Comparison of ENCODE assay signal across 34 cellular contexts in the genomic region with DNA sequence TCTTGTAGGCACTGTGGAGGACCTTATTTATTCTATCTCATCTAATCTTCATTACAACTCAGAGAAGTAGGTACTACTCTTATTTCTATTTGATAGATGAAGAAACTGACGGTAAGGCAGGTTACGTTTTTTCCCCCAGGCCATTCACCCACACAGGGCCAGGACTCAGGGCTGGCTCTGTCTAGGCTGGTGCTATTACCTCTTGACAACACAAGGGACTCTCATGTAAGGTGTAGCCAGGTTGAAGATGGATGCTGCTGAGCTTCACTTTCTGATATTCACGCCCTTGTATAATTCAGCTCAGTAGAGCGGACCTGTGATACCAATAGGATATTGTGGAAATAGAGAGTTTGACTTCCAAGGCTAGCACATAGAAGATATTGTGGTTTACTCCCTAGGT.
DNase-seq lines count a peak whose midpoint lies in the region; ATAC-seq and TF ChIP-seq lines count a peak whose summit lies in the region.
"Had no signal": no experiment of that assay in that cellular context is flagged by ENCODE, and none has a peak within 500 bp of the region (broad histone marks: within the 10 kb centered on the region; RNA-seq: fewer than 3 reads in every experiment).

No MANE protein-coding gene starts in this region.

- H3K27ac ChIP-seq in GM23338 (ENCODE audit: low read depth) = no peak overlapping the region
- no peak overlapping the region for H3K27ac ChIP-seq in endodermal cell (ENCODE audit: low read depth, low read length)
- H3K27ac ChIP-seq in tibial artery = no peak overlapping the region
- H3K27ac ChIP-seq: 22Rv1; A549; BLaER1; BLaER1 treated with 17β-estradiol and CSF1 and Interleukin-3, amounts not matched to agents 10 nM and 100 nM; C4-2B had no signal

- H3K4me1 ChIP-seq in GM23338 (ENCODE audit: insufficient read depth) = no peaks in the 10 kb centered on the region
- H3K4me1 ChIP-seq in endodermal cell (ENCODE audit: control insufficient read depth, insufficient read depth, low read length) = peaks cover 4% of the 10 kb centered on the region
- no peaks in the 10 kb centered on the region for H3K4me1 ChIP-seq in tibial artery
- H3K4me1 ChIP-seq: A549; BLaER1; BLaER1 treated with 17β-estradiol and CSF1 and Interleukin-3, amounts not matched to agents 10 nM and 100 nM; Caco-2 had no signal

- H3K4me1 Mint-ChIP-seq in GM23338 = peaks cover 4% of the 10 kb centered on the region
- peaks cover 4% of the 10 kb centered on the region; the same call in 1 of the 2 replicates for H3K4me1 Mint-ChIP-seq in WTC11
- H3K4me1 Mint-ChIP-seq in endodermal cell = peaks cover 7% of the 10 kb centered on the region
- H3K4me1 Mint-ChIP-seq: B cell; CD14-positive monocyte; CD4-positive, alpha-beta memory T cell; CD4-positive, CD25-positive, alpha-beta regulatory T cell; CD8-positive, alpha-beta memory T cell had no signal

- H3K9me3 ChIP-seq in endodermal cell (ENCODE audit: control insufficient read depth, low read length) = no peaks in the 10 kb centered on the region
- H3K9me3 ChIP-seq in tibial artery = no peaks in the 10 kb centered on the region
- H3K9me3 ChIP-seq: A549; BE2C; BLaER1; BLaER1 treated with 17β-estradiol and CSF1 and Interleukin-3, amounts not matched to agents 10 nM and 100 nM; Caco-2 had no signal

- H3K9me3 Mint-ChIP-seq in GM23338 (no peaks in the 10 kb centered on the region), WTC11 (no peaks in the 10 kb centered on the region), endodermal cell (no peaks in the 10 kb centered on the region)
- H3K9me3 Mint-ChIP-seq: CD14-positive monocyte; CD4-positive, alpha-beta memory T cell; CD8-positive, alpha-beta T cell had no signal

- TF ChIP-seq CTCF in GM23338 (conservative IDR thresholded peaks at IDR 0.05; ENCODE audit: low read depth in 2 of 2) (no peak), WTC11 (IDR thresholded peaks at IDR 0.05) (no peak), endodermal cell (conservative IDR thresholded peaks at IDR 0.05) (peak; percentile 23), tibial artery (IDR thresholded peaks at IDR 0.05) (no peak)

- CTCF ChIA-PET in WTC11 (lab: Charles Lee) = interaction anchor here (1.1 to 1.9 kb wide), 3 partner anchors 27 to 342 kb away, joined by 3 to 6 read pairs (median 3); no protein-coding TSS in a partner anchor

- H3K4me2 ChIP-seq in GM23338 = no peak overlapping the region
- H3K4me2 ChIP-seq: A549; BLaER1; BLaER1 treated with 17β-estradiol and CSF1 and Interleukin-3, amounts not matched to agents 10 nM and 100 nM had no signal

- H3K27me3 Mint-ChIP-seq in GM23338 (ENCODE audit: insufficient read depth, low read depth, poor library complexity) (no peaks in the 10 kb centered on the region), WTC11 (ENCODE audit: low read depth) (no peaks in the 10 kb centered on the region), endodermal cell (ENCODE audit: insufficient read depth) (no peaks in the 10 kb centered on the region)
- H3K27me3 Mint-ChIP-seq: B cell had no signal

- H3K9ac ChIP-seq in endodermal cell (ENCODE audit: extremely low read depth, low read length, poor library complexity, severe bottlenecking) = no peak overlapping the region
- H3K9ac ChIP-seq: BLaER1; BLaER1 treated with 17β-estradiol and CSF1 and Interleukin-3, amounts not matched to agents 10 nM and 100 nM had no signal

- 94 to 100% methylated on average over 4 of the region's 4 CpGs for WGBS in endodermal cell (ENCODE audit: insufficient coverage in 1 of 2, insufficient read length in 1 of 2), 2 experiments

- no peak overlapping the region for H2AFZ ChIP-seq in GM23338

- H3F3A ChIP-seq in GM23338 (replicated peaks; ENCODE audit: low read depth) = no peaks in the 10 kb centered on the region

- H3K36me3 ChIP-seq in GM23338 (ENCODE audit: insufficient read depth) (no peaks in the 10 kb centered on the region), endodermal cell (ENCODE audit: control insufficient read depth, insufficient read depth, low read length) (no peaks in the 10 kb centered on the region), tibial artery (no peaks in the 10 kb centered on the region)
- H3K36me3 ChIP-seq: BE2C; BLaER1; BLaER1 treated with 17β-estradiol and CSF1 and Interleukin-3, amounts not matched to agents 10 nM and 100 nM had no signal

- no peaks in the 10 kb centered on the region for H4K20me1 ChIP-seq in GM23338 (replicated peaks; ENCODE audit: insufficient read depth)
- H4K20me1 ChIP-seq: BLaER1; BLaER1 treated with 17β-estradiol and CSF1 and Interleukin-3, amounts not matched to agents 10 nM and 100 nM had no signal

- intact Hi-C loops in tibial artery (cut with DNase I; ENCODE audit: low total_unique reads) = no loop called here

- POLR2A ChIA-PET in WTC11 (lab: Charles Lee) = no interaction called here

- H3K4me3 ChIP-seq in GM23338 (no peak overlapping the region), endodermal cell (ENCODE audit: low read length) (no peak overlapping the region), tibial artery (no peak overlapping the region)
- H3K4me3 ChIP-seq: A549; BLaER1; BLaER1 treated with 17β-estradiol and CSF1 and Interleukin-3, amounts not matched to agents 10 nM and 100 nM had no signal

- no peaks in the 10 kb centered on the region for H3K36me3 Mint-ChIP-seq in GM23338 (ENCODE audit: low read depth)
- no peaks in the 10 kb centered on the region for H3K36me3 Mint-ChIP-seq in WTC11
- peaks cover 3% of the 10 kb centered on the region for H3K36me3 Mint-ChIP-seq in endodermal cell (ENCODE audit: low read depth)
- H3K36me3 Mint-ChIP-seq: CD14-positive monocyte; CD4-positive, alpha-beta memory T cell; CD4-positive, CD25-positive, alpha-beta regulatory T cell; CD8-positive, alpha-beta memory T cell; CD8-positive, alpha-beta T cell had no signal

- no peaks in the 10 kb centered on the region for H3K79me2 ChIP-seq in GM23338 (replicated peaks; ENCODE audit: insufficient read depth)

- DNase-seq in GM23338 (ENCODE audit: low spot score) = no peak
- DNase-seq in NCI-H69 (lab: John Stamatoyannopoulos, UW) = peak; percentile 39
- DNase-seq in WTC11 (ENCODE audit: low spot score) = no peak
- DNase-seq in endodermal cell = no peak
- no peak for DNase-seq in tibial artery
- DNase-seq: 8988T; ACHN; AML-193; BE2C; C1 segment of cervical spinal cord; Caco-2; Calu3; CD4-positive, alpha-beta memory T cell; CD4-positive, alpha-beta T cell; CD4-positive, CD25-positive, alpha-beta regulatory T cell; CD8-positive, alpha-beta memory T cell; CD8-positive, alpha-beta T cell; DMS 273 treated with DMSO at 0.1 percent for 48 hours; DMS153; DMS53; DMS79; DMS79 treated with DMSO at 0.1 percent for 48 hours; DND-41; EL had no signal

- H3K27ac Mint-ChIP-seq in GM23338 (no peak overlapping the region), WTC11 (no peak overlapping the region), endodermal cell (no peak overlapping the region)
- H3K27ac Mint-ChIP-seq: B cell; CD14-positive monocyte; CD4-positive, alpha-beta memory T cell; CD4-positive, alpha-beta T cell; CD4-positive, CD25-positive, alpha-beta regulatory T cell; CD8-positive, alpha-beta memory T cell; CD8-positive, alpha-beta T cell had no signal

- H3K27me3 ChIP-seq in GM23338 (ENCODE audit: insufficient read depth) = no peaks in the 10 kb centered on the region
- H3K27me3 ChIP-seq in endodermal cell (ENCODE audit: control insufficient read depth, insufficient read depth, low read length, poor library complexity, severe bottlenecking) = no peaks in the 10 kb centered on the region
- H3K27me3 ChIP-seq in tibial artery = no peaks in the 10 kb centered on the region
- H3K27me3 ChIP-seq: BE2C; BLaER1; BLaER1 treated with 17β-estradiol and CSF1 and Interleukin-3, amounts not matched to agents 10 nM and 100 nM had no signal

- 0 out of 2 replicates have a peak, but pooled peaks cover 5% of the 10 kb centered on the region for H3K9me2 ChIP-seq in GM23338 (ENCODE audit: insufficient read depth)

- ATAC-seq in GM23338 (peak; percentile 50; the same call in 2 of the 3 replicates), WTC11 (peak; percentile 52; the same call in 1 of the 2 replicates), GM21723 (IDR thresholded peaks at IDR 0.05; ENCODE audit: unreplicated experiment) (no peak), GM18861 (IDR thresholded peaks at IDR 0.05; ENCODE audit: unreplicated experiment) (no peak), GM18519 (IDR thresholded peaks at IDR 0.05; ENCODE audit: low FRiP score, unreplicated experiment) (no peak)
- ATAC-seq: A549; CD8-positive, alpha-beta T cell had no signal

- H3K4me3 Mint-ChIP-seq in GM23338 (no peak overlapping the region), WTC11 (no peak overlapping the region), endodermal cell (no peak overlapping the region)
- H3K4me3 Mint-ChIP-seq: B cell; CD14-positive monocyte; CD4-positive, alpha-beta memory T cell; CD4-positive, alpha-beta T cell; CD4-positive, CD25-positive, alpha-beta regulatory T cell; CD8-positive, alpha-beta memory T cell; CD8-positive, alpha-beta T cell had no signal

TF ChIP-seq in GM23338, 12 proteins besides CTCF, POLR2A, EP300 and RAD21 (continues in another document):
- no peak for TF ChIP-seq STAT1 (IDR thresholded peaks at IDR 0.05; ENCODE audit: unreplicated experiment)
- no peak for TF ChIP-seq ZNF331 (CRISPR knock-in tag; IDR thresholded peaks at IDR 0.05; ENCODE audit: low read depth)

TF ChIP-seq in WTC11, 78 proteins besides CTCF, POLR2A, EP300 and RAD21 (continues in another document):
- no peak for TF ChIP-seq ATF1 (CRISPR knock-in tag; IDR thresholded peaks at IDR 0.05)
- no peak for TF ChIP-seq FOXJ3 (CRISPR knock-in tag; IDR thresholded peaks at IDR 0.05; ENCODE audit: borderline replicate concordance)
- TF ChIP-seq HMGA2 (CRISPR knock-in tag; IDR thresholded peaks at IDR 0.05) = no peak

Comparison
In these comparisons a context has a peak if more than half of its experiments do, and no peak if none do; other contexts are left out.
1. ATAC-seq: peak in GM23338 (single experiment) and WTC11 (single experiment); none in GM21723 (single experiment), GM18861 (single experiment) and GM18519 (single experiment).